Comparison of ENCODE assay signal across 11 cellular contexts in genomic region chr1:168576245-168576688, GRCh38. TPM values are rescaled to one million over a fixed set of nuclear protein-coding genes. Genes with fewer than 3 reads are reported as not detected.
"Had no signal": no experiment of that assay in that cellular context is flagged by ENCODE, and none has a peak within 500 bp of the region (broad histone marks: within the 10 kb centered on the region; RNA-seq: fewer than 3 reads in every experiment).

TSS of gene XCL1 (plus strand) at chr1:168576605. CDS start at chr1:168576638, 33 bp downstream.

RNA-seq across cellular contexts. Expression of gene XCL1, which starts in this region (rescaled TPM):
- total RNA-seq: activated naive CD4-positive, alpha-beta T cell treated with anti-CD3 and anti-CD28 coated beads for 36 hours; astrocyte; dermis microvascular lymphatic vessel endothelial cell; endothelial cell of umbilical vein; esophagus mucosa; kidney epithelial cell; osteoblast; posterior vena cava; renal cortical epithelial cell; sciatic nerve; temporal lobe had no signal
- polyA plus RNA-seq: endothelial cell of umbilical vein had no signal
